In genomic region chr3:132543016-132543739, GRCh38 we compare ENCODE assay signal across 9 cellular contexts. TPM values are rescaled to one million over a fixed set of nuclear protein-coding genes. Genes with fewer than 3 reads are reported as not detected.
DNase-seq lines count a peak whose midpoint lies in the region; ATAC-seq and TF ChIP-seq lines count a peak whose summit lies in the region.
"Had no signal": no experiment of that assay in that cellular context is flagged by ENCODE, and none has a peak within 500 bp of the region (broad histone marks: within the 10 kb centered on the region; RNA-seq: fewer than 3 reads in every experiment).

No MANE protein-coding gene starts in this region.

- CTCF ChIA-PET in CD8-positive, alpha-beta memory T cell (lab: Charles Lee), result interaction anchor here (0.8 to 1.5 kb wide), 3 partner anchors 9 to 11 kb away, joined by 3 to 5 read pairs (median 3); no protein-coding TSS in a partner anchor
- CTCF ChIA-PET in IMR-90 (lab: Yijun Ruan, JAX), result interaction anchor here (0.7 to 1.3 kb wide), 3 partner anchors 84 to 99 kb away, joined by 3 to 5 read pairs (median 4); no protein-coding TSS in a partner anchor
- CTCF ChIA-PET in naive thymus-derived CD4-positive, alpha-beta T cell (lab: Charles Lee), result no interaction called here
- CTCF ChIA-PET in activated CD4-positive, alpha-beta T cell treated with anti-CD3 and anti-CD28 coated beads, Interleukin-2, amount 10 ng/mL, durations not matched to agents 7 days and 5 days (lab: Charles Lee), result interaction anchor here (0.6 to 1.2 kb wide), 6 partner anchors 11 to 247 kb away, joined by 3 to 5 read pairs (median 3); no protein-coding TSS in a partner anchor

- H3K9me3 ChIP-seq in CD8-positive, alpha-beta memory T cell (ENCODE audit: low read length), result no peaks in the 10 kb centered on the region
- H3K9me3 ChIP-seq in IMR-90 (ENCODE audit: control insufficient read depth, insufficient read depth, low read length), result no peaks in the 10 kb centered on the region
- no peaks in the 10 kb centered on the region for H3K9me3 ChIP-seq in naive thymus-derived CD4-positive, alpha-beta T cell (ENCODE audit: control insufficient read depth in 2 of 3, low read length in 3 of 3)

- H3K14ac ChIP-seq in IMR-90 (replicated peaks; ENCODE audit: low read depth, low read length), result peak overlapping the region; percentile 91

- in situ Hi-C loops in IMR-90 (cut with MboI; ENCODE audit: low sequenced_read_pairs), result loop anchor here (5.0 kb wide), 1 partner anchor 104 kb away; no protein-coding TSS in a partner anchor

- H2AFZ ChIP-seq in IMR-90 (replicated peaks; ENCODE audit: low read length, poor library complexity), result no peak overlapping the region

- peak overlapping the region in 2 of 8 donors; percentile 19 to 23 for H3K27ac Mint-ChIP-seq in CD8-positive, alpha-beta memory T cell
- peak overlapping the region in 4 of 9 donors; percentile 37 to 60 (median 52) for H3K27ac Mint-ChIP-seq in naive thymus-derived CD4-positive, alpha-beta T cell
- H3K27ac Mint-ChIP-seq in activated CD4-positive, alpha-beta T cell treated with anti-CD3 and anti-CD28 coated beads, Interleukin-2, amount 10 ng/mL, durations not matched to agents 7 days and 5 days, result no peak overlapping the region

- TF ChIP-seq POLR2A in IMR-90 (IDR thresholded peaks at IDR 0.05; ENCODE audit: low read depth, low read length), result no peak

- peak overlapping the region; percentile 50 for H3K9ac ChIP-seq in IMR-90 (ENCODE audit: low read depth, low read length)

- intact Hi-C loops in IMR-90 (cut with micrococcal nuclease), result loop anchor here (5.0 kb wide), 1 partner anchor 49 kb away; no protein-coding TSS in a partner anchor
- intact Hi-C loops in naive thymus-derived CD4-positive, alpha-beta T cell (cut with micrococcal nuclease), result no loop called here

- ATAC-seq in IMR-90 (ENCODE audit: low read depth) (peak; percentile 89), GM18511 (IDR thresholded peaks at IDR 0.05; ENCODE audit: unreplicated experiment) (no peak), GM21447 (IDR thresholded peaks at IDR 0.05; ENCODE audit: unreplicated experiment) (no peak)
- ATAC-seq in naive thymus-derived CD4-positive, alpha-beta T cell, result peak; percentile 45

- WGBS in IMR-90 (ENCODE audit: extremely low coverage in 2 of 2, insufficient read length in 1 of 2), 2 experiments, result no CpG with 5 or more reads among the region's 2 CpGs

- H4K20me1 ChIP-seq in IMR-90 (ENCODE audit: insufficient read depth, low read length), result no peaks in the 10 kb centered on the region

- H3K4me3 ChIP-seq in CD8-positive, alpha-beta memory T cell (ENCODE audit: low read length), result no peak overlapping the region
- H3K4me3 ChIP-seq in IMR-90 (ENCODE audit: insufficient read depth, low read depth, low read length), result no peak overlapping the region
- no peak overlapping the region for H3K4me3 ChIP-seq in naive thymus-derived CD4-positive, alpha-beta T cell (ENCODE audit: low read length)

- H3K27ac ChIP-seq in CD8-positive, alpha-beta memory T cell (ENCODE audit: low read depth, low read length), result peak overlapping the region; percentile 2
- peak overlapping the region; percentile 98 for H3K27ac ChIP-seq in IMR-90 (ENCODE audit: insufficient read depth, low read length)
- H3K27ac ChIP-seq in naive thymus-derived CD4-positive, alpha-beta T cell (ENCODE audit: low read depth, low read length), result no peak overlapping the region

- H3K4ac ChIP-seq in IMR-90 (ENCODE audit: low read depth, low read length), result peak overlapping the region; percentile 97

- peak overlapping the region; percentile 73 to 96 for H4K8ac ChIP-seq in IMR-90 (ENCODE audit: low read depth in 2 of 2, low read length in 2 of 2)

- peaks cover 2 to 5% (median 4%) of the 10 kb centered on the region in 3 donors for H3K4me1 Mint-ChIP-seq in CD8-positive, alpha-beta memory T cell
- peaks cover 0 to 32% (median 0%) of the 10 kb centered on the region in 7 donors for H3K4me1 Mint-ChIP-seq in naive thymus-derived CD4-positive, alpha-beta T cell
- peaks cover 16% of the 10 kb centered on the region for H3K4me1 Mint-ChIP-seq in activated CD4-positive, alpha-beta T cell treated with anti-CD3 and anti-CD28 coated beads, Interleukin-2, amount 10 ng/mL, durations not matched to agents 7 days and 5 days
- H3K4me1 Mint-ChIP-seq: naive B cell had no signal

- TF ChIP-seq RAD21 in IMR-90 (IDR thresholded peaks at IDR 0.05; ENCODE audit: low read length), result no peak

- H3K36me3 ChIP-seq in CD8-positive, alpha-beta memory T cell (ENCODE audit: insufficient read depth, low read length), result no peaks in the 10 kb centered on the region
- H3K36me3 ChIP-seq in IMR-90 (ENCODE audit: control insufficient read depth, insufficient read depth, low read length), result peaks cover 10% of the 10 kb centered on the region
- H3K36me3 ChIP-seq in naive thymus-derived CD4-positive, alpha-beta T cell (ENCODE audit: control insufficient read depth in 2 of 3, insufficient read depth in 3 of 3, low read length in 3 of 3), result peaks cover 0 to 15% (median 0%) of the 10 kb centered on the region in 3 experiments

- no peak overlapping the region for H3K4me3 Mint-ChIP-seq in CD8-positive, alpha-beta memory T cell
- peak overlapping the region in 1 of 10 donors; percentile 18 for H3K4me3 Mint-ChIP-seq in naive thymus-derived CD4-positive, alpha-beta T cell
- H3K4me3 Mint-ChIP-seq in activated CD4-positive, alpha-beta T cell treated with anti-CD3 and anti-CD28 coated beads, Interleukin-2, amount 10 ng/mL, durations not matched to agents 7 days and 5 days, result no peak overlapping the region
- H3K4me3 Mint-ChIP-seq: naive B cell had no signal

- H3K23ac ChIP-seq in IMR-90 (ENCODE audit: low read depth, low read length), result peak overlapping the region; percentile 91

- dilution Hi-C loops in IMR-90 (cut with HindIII; ENCODE audit: low sequenced_read_pairs, unreplicated experiment), result loop anchor here (25.0 kb wide), 1 partner anchor 94 kb away; no protein-coding TSS in a partner anchor

- H2AK5ac ChIP-seq in IMR-90 (ENCODE audit: low read depth, low read length), result peak overlapping the region; percentile 82

- peak overlapping the region; percentile 92 for H4K5ac ChIP-seq in IMR-90 (ENCODE audit: low read depth, low read length)

- no peak for DNase-seq in CD8-positive, alpha-beta memory T cell
- DNase-seq in IMR-90 (peak; percentile 97), astrocyte of the hippocampus (ENCODE audit: low read depth, low spot score) (peak; percentile 74), NCI-H2171 treated with DMSO at 0.1 percent for 48 hours (lab: John Stamatoyannopoulos, UW) (no peak)
- no peak for DNase-seq in naive thymus-derived CD4-positive, alpha-beta T cell
- no peak for DNase-seq in activated CD4-positive, alpha-beta T cell treated with anti-CD3 and anti-CD28 coated beads, Interleukin-2, amount 10 ng/mL, durations not matched to agents 7 days and 5 days
- DNase-seq: naive B cell had no signal

- no peaks in the 10 kb centered on the region for H3K27me3 Mint-ChIP-seq in CD8-positive, alpha-beta memory T cell
- no peaks in the 10 kb centered on the region for H3K27me3 Mint-ChIP-seq in naive thymus-derived CD4-positive, alpha-beta T cell
- H3K27me3 Mint-ChIP-seq in activated CD4-positive, alpha-beta T cell treated with anti-CD3 and anti-CD28 coated beads, Interleukin-2, amount 10 ng/mL, durations not matched to agents 7 days and 5 days, result no peaks in the 10 kb centered on the region
- H3K27me3 Mint-ChIP-seq: naive B cell had no signal

- peak overlapping the region; percentile 96 for H2BK120ac ChIP-seq in IMR-90 (ENCODE audit: low read depth, low read length)

- no peak for TF ChIP-seq CTCF in IMR-90 (conservative IDR thresholded peaks at IDR 0.05; ENCODE audit: low read depth, low read length)

- POLR2A ChIA-PET in CD8-positive, alpha-beta memory T cell (lab: Charles Lee), result no interaction called here
- POLR2A ChIA-PET in IMR-90 (lab: Charles Lee; ENCODE audit: unreplicated experiment), result no interaction called here
- POLR2A ChIA-PET in naive thymus-derived CD4-positive, alpha-beta T cell (lab: Charles Lee), result no interaction called here
- POLR2A ChIA-PET in activated CD4-positive, alpha-beta T cell treated with anti-CD3 and anti-CD28 coated beads, Interleukin-2, amount 10 ng/mL, durations not matched to agents 7 days and 5 days (lab: Charles Lee), result no interaction called here

- H2BK5ac ChIP-seq in IMR-90 (ENCODE audit: low read depth, low read length, poor library complexity, severe bottlenecking), result peak overlapping the region; percentile 96

- peaks cover 13 to 36% of the 10 kb centered on the region in 2 experiments; a peak in 3 of 4 replicates for H3K79me1 ChIP-seq in IMR-90 (ENCODE audit: low read depth in 1 of 2, low read length in 2 of 2)

- peaks cover 25% of the 10 kb centered on the region for H3K9me1 ChIP-seq in IMR-90 (ENCODE audit: insufficient read depth, low read length)

- H4K91ac ChIP-seq in IMR-90 (ENCODE audit: insufficient read depth, low read depth, low read length), result peak overlapping the region; percentile 96

- peak overlapping the region; percentile 75 for H3K56ac ChIP-seq in IMR-90 (ENCODE audit: extremely low read depth, insufficient read depth, low read length)

- peak overlapping the region; percentile 70 for H2AK9ac ChIP-seq in IMR-90 (replicated peaks; ENCODE audit: low read depth, low read length, poor library complexity)

- peak overlapping the region; percentile 89 for H2BK15ac ChIP-seq in IMR-90 (ENCODE audit: low read depth, low read length)

- H3K9me3 Mint-ChIP-seq in CD8-positive, alpha-beta memory T cell, result no peaks in the 10 kb centered on the region
- H3K9me3 Mint-ChIP-seq in naive thymus-derived CD4-positive, alpha-beta T cell, result peaks cover 0 to under 1% (median 0%) of the 10 kb centered on the region in 11 donors
- H3K9me3 Mint-ChIP-seq in activated CD4-positive, alpha-beta T cell treated with anti-CD3 and anti-CD28 coated beads, Interleukin-2, amount 10 ng/mL, durations not matched to agents 7 days and 5 days, result no peaks in the 10 kb centered on the region
- H3K9me3 Mint-ChIP-seq: naive B cell had no signal

- peak overlapping the region; percentile 96 for H3K18ac ChIP-seq in IMR-90 (ENCODE audit: low read depth, low read length)

- peak overlapping the region; percentile 94 for H2BK20ac ChIP-seq in IMR-90 (ENCODE audit: low read depth, low read length)

- no TSS peak for BruUV-seq in IMR-90 (replicated peaks; lab: Mats Ljungman, UMichigan)

- H3K36me3 Mint-ChIP-seq in CD8-positive, alpha-beta memory T cell, result peaks cover 4 to 31% (median 15%) of the 10 kb centered on the region in 3 donors
- peaks cover 0 to 31% (median 8%) of the 10 kb centered on the region in 5 donors for H3K36me3 Mint-ChIP-seq in naive thymus-derived CD4-positive, alpha-beta T cell
- H3K36me3 Mint-ChIP-seq in activated CD4-positive, alpha-beta T cell treated with anti-CD3 and anti-CD28 coated beads, Interleukin-2, amount 10 ng/mL, durations not matched to agents 7 days and 5 days (ENCODE audit: low read depth), result peaks cover 29% of the 10 kb centered on the region

- no peaks in the 10 kb centered on the region for H3K27me3 ChIP-seq in CD8-positive, alpha-beta memory T cell (ENCODE audit: insufficient read depth, low read length, poor library complexity, severe bottlenecking)
- H3K27me3 ChIP-seq in IMR-90 (ENCODE audit: control insufficient read depth, insufficient read depth, low read length), result no peaks in the 10 kb centered on the region
- H3K27me3 ChIP-seq in naive thymus-derived CD4-positive, alpha-beta T cell (ENCODE audit: control insufficient read depth in 2 of 2, insufficient read depth in 2 of 2, low read length in 2 of 2), result no peaks in the 10 kb centered on the region

- H3K4me2 ChIP-seq in IMR-90 (ENCODE audit: low read depth, low read length), result peak overlapping the region; percentile 65

- H3K4me1 ChIP-seq in CD8-positive, alpha-beta memory T cell (ENCODE audit: insufficient read depth, low read length), result no peaks in the 10 kb centered on the region
- H3K4me1 ChIP-seq in IMR-90 (ENCODE audit: control insufficient read depth, insufficient read depth, low read length), result peaks cover 25% of the 10 kb centered on the region
- no peaks in the 10 kb centered on the region for H3K4me1 ChIP-seq in naive thymus-derived CD4-positive, alpha-beta T cell (ENCODE audit: control insufficient read depth in 2 of 2, insufficient read depth in 2 of 2, low read length in 2 of 2)

RNA-seq across cellular contexts. Expression of gene ACKR4, which starts 53.9 kb away (rescaled TPM):
- total RNA-seq in CD8-positive, alpha-beta memory T cell, result not detected
- not detected for polyA plus RNA-seq in CD8-positive, alpha-beta memory T cell
- 0.18 TPM in 1 of 2 replicates, not detected in the other for total RNA-seq in IMR-90 (2012; rRNA removed)
- polyA plus RNA-seq in IMR-90 (2012; rRNA removed), result not detected in 2 replicates
- not detected in 2 replicates for polyA plus RNA-seq in IMR-90 (2012; cell fraction: cytosol; rRNA removed)
- polyA plus RNA-seq in IMR-90 (2012; cell fraction: nucleus; rRNA removed; ENCODE audit: low replicate concordance), result 0.15 TPM in 1 of 2 replicates, not detected in the other
- total RNA-seq in naive thymus-derived CD4-positive, alpha-beta T cell, result under 1 TPM in 3 of 5 experiments, not detected in 2; 0.16 to 0.51 (median 0.19) TPM
- polyA plus RNA-seq in naive thymus-derived CD4-positive, alpha-beta T cell, result not detected
- total RNA-seq in activated CD4-positive, alpha-beta T cell treated with anti-CD3 and anti-CD28 coated beads, Interleukin-2, amount 10 ng/mL, durations not matched to agents 7 days and 5 days, result under 1 TPM in 1 of 2 experiments, not detected in 1; 0.10 TPM

Comparison
In these comparisons a context has a peak if more than half of its experiments do, and no peak if none do; other contexts are left out.
1. DNase-seq: peak in IMR-90 (single experiment) and astrocyte of the hippocampus (single experiment); none in CD8-positive, alpha-beta memory T cell (0 of 5), naive thymus-derived CD4-positive, alpha-beta T cell (0 of 9), NCI-H2171 treated with DMSO at 0.1 percent for 48 hours (single experiment) and activated CD4-positive, alpha-beta T cell treated with anti-CD3 and anti-CD28 coated beads, Interleukin-2, amount 10 ng/mL, durations not matched to agents 7 days and 5 days (single experiment).
2. ATAC-seq: peak in IMR-90 (single experiment) and naive thymus-derived CD4-positive, alpha-beta T cell (single experiment); none in GM18511 (single experiment) and GM21447 (single experiment).